In genomic region chr13:66077286-66077685, GRCh38 we compare ENCODE assay signal across 17 cellular contexts.
"Had no signal": no experiment of that assay in that cellular context is flagged by ENCODE, and none has a peak within 500 bp of the region (broad histone marks: within the 10 kb centered on the region; RNA-seq: fewer than 3 reads in every experiment).

No MANE protein-coding gene starts in this region.

- H3K9ac ChIP-seq: neural progenitor cell had no signal

- H3K27me3 ChIP-seq: neural progenitor cell, right lobe of liver had no signal

- DNase-seq: activated B cell treated with CpG ODN at 0.5 μM for 24 hours; activated CD4-positive, alpha-beta memory T cell treated with anti-CD3 and anti-CD28 coated beads, Interleukin-2, amount 10 ng/mL, durations not matched to agents 7 days and 5 days; activated CD4-positive, alpha-beta T cell treated with anti-CD3 and anti-CD28 coated beads for 4 hours; activated CD8-positive, alpha-beta memory T cell treated with anti-CD3 and anti-CD28 coated beads, Interleukin-2, amount 10 ng/mL, durations not matched to agents 7 days and 5 days; activated naive CD4-positive, alpha-beta T cell; activated naive CD8-positive, alpha-beta T cell treated with anti-CD3 and anti-CD28 coated beads for 36 hours; amygdala; mesenchymal stem cell; mucosa of descending colon; naive B cell; right lobe of liver; stimulated activated CD4-positive, alpha-beta T cell treated with anti-CD3 and anti-CD28 coated beads, Interleukin-4, amount 100 ng/mL, for 1 hour; stimulated activated naive CD8-positive, alpha-beta T cell treated with anti-CD3 and anti-CD28 coated beads, Interleukin-15, amount 100 ng/mL, for 72 hours; T-helper 2 cell had no signal

- H3K9me3 ChIP-seq: mucosa of descending colon, right lobe of liver had no signal

- H3K4me2 ChIP-seq: neural progenitor cell, smooth muscle cell had no signal

- H3K27ac ChIP-seq: epithelial cell of prostate, neural progenitor cell, right lobe of liver had no signal

- H3K4me3 ChIP-seq: mucosa of descending colon, neural progenitor cell, right lobe of liver, smooth muscle cell had no signal

- H3K36me3 ChIP-seq: neural progenitor cell, right lobe of liver had no signal

- H3K4me1 ChIP-seq: neural progenitor cell, right lobe of liver had no signal

- H2AFZ ChIP-seq: neural progenitor cell had no signal
